In genomic region chr1:10529772-10530171, GRCh38 we compare ENCODE assay signal across 1 cellular context.
TF ChIP-seq lines count a peak whose summit lies in the region.

No MANE protein-coding gene starts in this region.

TF ChIP-seq in SK-N-SH treated with all-trans-retinoic acid at 6 μM for 48 hours, 23 proteins besides CTCF, POLR2A, EP300 and RAD21 (continued from another document):
- TF ChIP-seq ISL1 (CRISPR knock-in tag; IDR thresholded peaks at IDR 0.05) (no peak), CSDC2 (CRISPR knock-in tag; IDR thresholded peaks at IDR 0.05) (no peak), SNAI2 (CRISPR knock-in tag; IDR thresholded peaks at IDR 0.05) (no peak), CSRNP3 (CRISPR knock-in tag; IDR thresholded peaks at IDR 0.05) (no peak), RARB (CRISPR knock-in tag; IDR thresholded peaks at IDR 0.05) (no peak), GLIS3 (CRISPR knock-in tag; IDR thresholded peaks at IDR 0.05) (no peak), BACH2 (CRISPR knock-in tag; IDR thresholded peaks at IDR 0.05; ENCODE audit: borderline replicate concordance) (no peak), ARNTL (CRISPR knock-in tag; IDR thresholded peaks at IDR 0.05; ENCODE audit: borderline replicate concordance, low read depth) (no peak), ZFP30 (CRISPR knock-in tag; IDR thresholded peaks at IDR 0.05) (no peak), PATZ1 (CRISPR knock-in tag; IDR thresholded peaks at IDR 0.05; ENCODE audit: borderline replicate concordance) (no peak), ESRRG (CRISPR knock-in tag; IDR thresholded peaks at IDR 0.05) (no peak), ZNF70 (CRISPR knock-in tag; IDR thresholded peaks at IDR 0.05) (no peak), PPARA (CRISPR knock-in tag; IDR thresholded peaks at IDR 0.05; ENCODE audit: borderline replicate concordance) (no peak), ZNF8 (CRISPR knock-in tag; IDR thresholded peaks at IDR 0.05) (no peak), ZC3H10 (CRISPR knock-in tag; IDR thresholded peaks at IDR 0.05) (no peak)
- TF ChIP-seq, protein P1, sequence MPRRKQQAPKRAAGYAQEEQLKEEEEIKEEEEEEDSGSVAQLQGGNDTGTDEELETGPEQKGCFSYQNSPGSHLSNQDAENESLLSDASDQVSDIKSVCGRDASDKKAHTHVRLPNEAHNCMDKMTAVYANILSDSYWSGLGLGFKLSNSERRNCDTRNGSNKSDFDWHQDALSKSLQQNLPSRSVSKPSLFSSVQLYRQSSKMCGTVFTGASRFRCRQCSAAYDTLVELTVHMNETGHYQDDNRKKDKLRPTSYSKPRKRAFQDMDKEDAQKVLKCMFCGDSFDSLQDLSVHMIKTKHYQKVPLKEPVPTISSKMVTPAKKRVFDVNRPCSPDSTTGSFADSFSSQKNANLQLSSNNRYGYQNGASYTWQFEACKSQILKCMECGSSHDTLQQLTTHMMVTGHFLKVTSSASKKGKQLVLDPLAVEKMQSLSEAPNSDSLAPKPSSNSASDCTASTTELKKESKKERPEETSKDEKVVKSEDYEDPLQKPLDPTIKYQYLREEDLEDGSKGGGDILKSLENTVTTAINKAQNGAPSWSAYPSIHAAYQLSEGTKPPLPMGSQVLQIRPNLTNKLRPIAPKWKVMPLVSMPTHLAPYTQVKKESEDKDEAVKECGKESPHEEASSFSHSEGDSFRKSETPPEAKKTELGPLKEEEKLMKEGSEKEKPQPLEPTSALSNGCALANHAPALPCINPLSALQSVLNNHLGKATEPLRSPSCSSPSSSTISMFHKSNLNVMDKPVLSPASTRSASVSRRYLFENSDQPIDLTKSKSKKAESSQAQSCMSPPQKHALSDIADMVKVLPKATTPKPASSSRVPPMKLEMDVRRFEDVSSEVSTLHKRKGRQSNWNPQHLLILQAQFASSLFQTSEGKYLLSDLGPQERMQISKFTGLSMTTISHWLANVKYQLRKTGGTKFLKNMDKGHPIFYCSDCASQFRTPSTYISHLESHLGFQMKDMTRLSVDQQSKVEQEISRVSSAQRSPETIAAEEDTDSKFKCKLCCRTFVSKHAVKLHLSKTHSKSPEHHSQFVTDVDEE (CRISPR knock-in tag; IDR thresholded peaks at IDR 0.05) = no peak
